Comparison of ENCODE assay signal across 8 cellular contexts in genomic region chr6:83192871-83193746, GRCh38. TPM values are rescaled to one million over a fixed set of nuclear protein-coding genes. Genes with fewer than 3 reads are reported as not detected.
DNase-seq lines count a peak whose midpoint lies in the region; ATAC-seq and TF ChIP-seq lines count a peak whose summit lies in the region.

TSS of gene PGM3 (minus strand) at chr6:83193265. CDS start at chr6:83191012, 2,253 bp downstream.
TSS of gene RWDD2A (plus strand) at chr6:83193357. CDS start at chr6:83194452, 1,095 bp downstream.

- H3K27ac Mint-ChIP-seq in activated naive CD4-positive, alpha-beta T cell treated with anti-CD3 and anti-CD28 coated beads, Interleukin-2, amount 10 ng/mL, durations not matched to agents 7 days and 5 days, result peak within 1 kb of the TSS; percentile 91

- TF ChIP-seq CTCF in HCT116 (IDR thresholded peaks at IDR 0.05 in 2 of 3, conservative IDR thresholded peaks at IDR 0.05 in 1 of 3; ENCODE audit: borderline replicate concordance in 1 of 3, insufficient read depth in 1 of 3, low read depth in 2 of 3, low read length in 2 of 3) (no peak), MM.1S (IDR thresholded peaks at IDR 0.05; ENCODE audit: low read length) (no peak), gastroesophageal sphincter (IDR thresholded peaks at IDR 0.05) (peak in 1 of 4 experiments; percentile 27)

- no peaks in the 10 kb centered on the region for H3K9me2 ChIP-seq in HCT116 (ENCODE audit: insufficient read depth)
- H3K9me2 ChIP-seq in MM.1S (replicated peaks; ENCODE audit: insufficient read depth, low read length), result no peaks in the 10 kb centered on the region

- peak within 1 kb of the TSS; percentile 77 for H3K9ac ChIP-seq in HCT116 (ENCODE audit: low read length)
- H3K9ac ChIP-seq in MM.1S (ENCODE audit: low read length), result peak within 1 kb of the TSS; percentile 82

- peak within 1 kb of the TSS; percentile 97 for H3K4me3 Mint-ChIP-seq in activated naive CD4-positive, alpha-beta T cell treated with anti-CD3 and anti-CD28 coated beads, Interleukin-2, amount 10 ng/mL, durations not matched to agents 7 days and 5 days

- H3F3A ChIP-seq in MM.1S (ENCODE audit: insufficient read depth, low read length), result peaks cover 14% of the 10 kb centered on the region

- peak; percentile 94 for ATAC-seq in HCT116
- peak; percentile 98 for ATAC-seq in gastroesophageal sphincter

- H2AFZ ChIP-seq in HCT116 (ENCODE audit: low read depth, low read length, poor library complexity, severe bottlenecking) (peak within 1 kb of the TSS; percentile 84), MM.1S (ENCODE audit: low read length) (peak within 1 kb of the TSS; percentile 80)

- peaks cover 24% of the 10 kb centered on the region for H3K36me3 Mint-ChIP-seq in activated naive CD4-positive, alpha-beta T cell treated with anti-CD3 and anti-CD28 coated beads, Interleukin-2, amount 10 ng/mL, durations not matched to agents 7 days and 5 days

- peaks cover 3 to 11% of the 10 kb centered on the region in 2 experiments; a peak in 3 of 4 replicates for H3K4me1 ChIP-seq in HCT116 (ENCODE audit: control insufficient read depth in 1 of 2, insufficient read depth in 2 of 2, low read length in 2 of 2)
- peaks cover 12% of the 10 kb centered on the region; the same call in 1 of the 2 replicates for H3K4me1 ChIP-seq in MM.1S (ENCODE audit: low read length)
- peaks cover 0 to 37% (median 4%) of the 10 kb centered on the region in 3 donors for H3K4me1 ChIP-seq in gastroesophageal sphincter

- no peaks in the 10 kb centered on the region for H3K9me3 Mint-ChIP-seq in activated naive CD4-positive, alpha-beta T cell treated with anti-CD3 and anti-CD28 coated beads, Interleukin-2, amount 10 ng/mL, durations not matched to agents 7 days and 5 days

- peak; percentile 86 for TF ChIP-seq POLR2A in HCT116 (IDR thresholded peaks at IDR 0.05; ENCODE audit: borderline replicate concordance, extremely low read depth, insufficient read depth, insufficient read length)
- peak; percentile 76 for TF ChIP-seq POLR2A in gastroesophageal sphincter (IDR thresholded peaks at IDR 0.05)

- peaks cover 44% of the 10 kb centered on the region for H3K4me1 Mint-ChIP-seq in activated naive CD4-positive, alpha-beta T cell treated with anti-CD3 and anti-CD28 coated beads, Interleukin-2, amount 10 ng/mL, durations not matched to agents 7 days and 5 days

- H3K27me3 Mint-ChIP-seq in activated naive CD4-positive, alpha-beta T cell treated with anti-CD3 and anti-CD28 coated beads, Interleukin-2, amount 10 ng/mL, durations not matched to agents 7 days and 5 days, result peaks cover 12% of the 10 kb centered on the region

- no peak for TF ChIP-seq RAD21 in HCT116 (IDR thresholded peaks at IDR 0.05; ENCODE audit: low read depth)

- POLR2A ChIA-PET in HCT116 (lab: Charles Lee), result interaction anchor here (0.7 kb wide), 1 partner anchor 27 kb away, joined by 3 read pairs; no protein-coding TSS in a partner anchor

- H3K27ac ChIP-seq in HCT116 (ENCODE audit: low read depth, low read length), result peak within 1 kb of the TSS; percentile 72; the same call in 1 of the 2 replicates
- H3K27ac ChIP-seq in MM.1S (ENCODE audit: low read length), result peak within 1 kb of the TSS; percentile 39; the same call in 1 of the 2 replicates
- peak within 1 kb of the TSS; percentile 26 to 91 (median 86) for H3K27ac ChIP-seq in gastroesophageal sphincter

- no peaks in the 10 kb centered on the region for H3K27me3 ChIP-seq in HCT116 (ENCODE audit: insufficient read depth, low read length)
- no peaks in the 10 kb centered on the region for H3K27me3 ChIP-seq in MM.1S (replicated peaks; ENCODE audit: insufficient read depth, low read length)
- H3K27me3 ChIP-seq in gastroesophageal sphincter, result no peaks in the 10 kb centered on the region

- no peak for TF ChIP-seq EP300 in gastroesophageal sphincter (IDR thresholded peaks at IDR 0.05)

- CTCF ChIA-PET in HCT116 (lab: Charles Lee), result interaction anchor here (2.0 kb wide), 1 partner anchor 126 kb away, joined by 5 read pairs; no protein-coding TSS in a partner anchor
- CTCF ChIA-PET in activated naive CD4-positive, alpha-beta T cell treated with anti-CD3 and anti-CD28 coated beads, Interleukin-2, amount 10 ng/mL, durations not matched to agents 7 days and 5 days (lab: Charles Lee), result no interaction called here

- in situ Hi-C loops in SK-MEL-5 (cut with HindIII; ENCODE audit: low pct_unique_long_range_greater_than_20kb, low sequenced_read_pairs), result no loop called here

- H3K36me3 ChIP-seq in HCT116 (ENCODE audit: control insufficient read depth in 1 of 2, insufficient read depth in 2 of 2, low read length in 2 of 2), result peaks cover 1 to 12% of the 10 kb centered on the region in 2 experiments; a peak in 3 of 4 replicates
- 0 out of 2 replicates have a peak, but pooled peaks cover 14% of the 10 kb centered on the region for H3K36me3 ChIP-seq in MM.1S (replicated peaks; ENCODE audit: insufficient read depth, low read length)
- peaks cover 0 to 35% of the 10 kb centered on the region in 2 donors for H3K36me3 ChIP-seq in gastroesophageal sphincter

- DNase-seq in GM04504 (ENCODE audit: low read depth) (peak; percentile 73), HCT116 (ENCODE audit: low read depth, low spot score) (peak; percentile 56), MM.1S (peak; percentile 90), SK-MEL-5 (ENCODE audit: low read depth, low spot score) (peak; percentile 81), nucleus accumbens (lab: John Stamatoyannopoulos, UW) (peak; percentile 38 to 95 (median 86)), superior temporal gyrus (ENCODE audit: extremely low spot score) (peak; percentile 89)
- DNase-seq in activated naive CD4-positive, alpha-beta T cell treated with anti-CD3 and anti-CD28 coated beads, Interleukin-2, amount 10 ng/mL, durations not matched to agents 7 days and 5 days, result peak; percentile 93

- no peaks in the 10 kb centered on the region for H3K9me3 ChIP-seq in HCT116 (ENCODE audit: control insufficient read depth in 1 of 2, insufficient read depth in 1 of 2, low read depth in 1 of 2, low read length in 2 of 2)
- H3K9me3 ChIP-seq in MM.1S (replicated peaks; ENCODE audit: insufficient read depth, low read length), result no peaks in the 10 kb centered on the region
- no peaks in the 10 kb centered on the region for H3K9me3 ChIP-seq in gastroesophageal sphincter

- H3K79me2 ChIP-seq in HCT116 (ENCODE audit: insufficient read depth, low read length), result peaks cover 38% of the 10 kb centered on the region
- peaks cover 49% of the 10 kb centered on the region for H3K79me2 ChIP-seq in MM.1S (ENCODE audit: low read length)

- H3K4me2 ChIP-seq in HCT116 (ENCODE audit: low read length), result peak within 1 kb of the TSS; percentile 91
- H3K4me2 ChIP-seq in MM.1S (ENCODE audit: low read depth, low read length), result peak within 1 kb of the TSS; percentile 75

- H3K4me3 ChIP-seq in HCT116 (replicated peaks in 1 of 2; ENCODE audit: low read depth in 1 of 2, low read length in 2 of 2), result peak within 1 kb of the TSS; percentile 79 to 84
- H3K4me3 ChIP-seq in MM.1S (ENCODE audit: low read length), result peak within 1 kb of the TSS; percentile 91
- H3K4me3 ChIP-seq in gastroesophageal sphincter, result peak within 1 kb of the TSS; percentile 52 to 71

- H4K20me1 ChIP-seq in HCT116 (ENCODE audit: insufficient read depth), result no peaks in the 10 kb centered on the region; the same call in 1 of the 2 replicates
- no peaks in the 10 kb centered on the region for H4K20me1 ChIP-seq in MM.1S (ENCODE audit: insufficient read depth, low read length)

- RAD21 ChIA-PET in HCT116 (lab: Charles Lee; ENCODE audit: low non-redundant PET in 1 of 2, low total read pairs in 2 of 2, uncharacterized antibody in 2 of 2, unreplicated experiment in 2 of 2), result interaction anchor here in 1 of 2 experiments (0.7 to 0.8 kb wide), 2 partner anchors 22 to 322 kb away, joined by 3 to 4 read pairs; no protein-coding TSS in a partner anchor

- 0% methylated on average over 6 of the region's 88 CpGs for WGBS in gastroesophageal sphincter (ENCODE audit: low coverage in 1 of 2), 2 donors

- no TSS peak for BruUV-seq in HCT116 (replicated peaks; lab: Mats Ljungman, UMichigan)

- intact Hi-C loops in HCT116 (cut with micrococcal nuclease), result no loop called here

TF ChIP-seq in HCT116, 20 proteins besides CTCF, POLR2A, EP300 and RAD21 (continues in another document):
- TF ChIP-seq SP1 (IDR thresholded peaks at IDR 0.05; ENCODE audit: low read depth), result peak; percentile 70
- peak; percentile 94 for TF ChIP-seq SIN3A (IDR thresholded peaks at IDR 0.05; ENCODE audit: low read depth)
- TF ChIP-seq ZNF274 (IDR thresholded peaks at IDR 0.05; ENCODE audit: low read depth, low read length), result no peak
- TF ChIP-seq TCF7L2 (IDR thresholded peaks at IDR 0.05; ENCODE audit: borderline replicate concordance, extremely low read depth, insufficient read depth, insufficient read length), result no peak
- peak; percentile 81 for TF ChIP-seq EGR1 (IDR thresholded peaks at IDR 0.05; ENCODE audit: low read depth)
- peak; percentile 28 for TF ChIP-seq ZBTB33 (IDR thresholded peaks at IDR 0.05; ENCODE audit: extremely low read depth, insufficient replicate concordance, low read length)
- peak; percentile 43; the same call in 1 of the 2 replicates for TF ChIP-seq ELF1 (IDR thresholded peaks at IDR 0.05; ENCODE audit: borderline replicate concordance, low read depth)

RNA-seq across cellular contexts. Expression of gene PGM3, which starts in this region (rescaled TPM):
- total RNA-seq in HCT116 (2021; ENCODE audit: unreplicated experiment) (63.5 TPM), gastroesophageal sphincter (10 to 100 TPM; 10.1 to 19.3 (median 13.1) TPM)
- 48.5 and 63.5 TPM in 2 replicates for polyA plus RNA-seq in HCT116 (2012)
- total RNA-seq in SK-MEL-5 (2014; rRNA removed; shearing (Covaris generic)), result 27.0 and 27.2 TPM in 2 replicates
- 12.7 and 15.8 TPM in 2 replicates for polyA plus RNA-seq in SK-MEL-5 (2015; cell fraction: cytosol; rRNA removed)
- polyA plus RNA-seq in SK-MEL-5 (2015; cell fraction: nucleus; rRNA removed), result 41.3 and 45.5 TPM in 2 replicates

RNA-seq across cellular contexts. Expression of gene RWDD2A, which starts in this region (rescaled TPM):
- total RNA-seq in HCT116 (2021; ENCODE audit: unreplicated experiment) (3.6 TPM), gastroesophageal sphincter (1 to 10 TPM; 3.2 to 6.4 (median 4.4) TPM)
- 2.8 and 3.1 TPM in 2 replicates for polyA plus RNA-seq in HCT116 (2012)
- total RNA-seq in SK-MEL-5 (2014; rRNA removed; shearing (Covaris generic)), result 2.8 and 3.1 TPM in 2 replicates
- polyA plus RNA-seq in SK-MEL-5 (2015; cell fraction: cytosol; rRNA removed), result 2.4 and 3.4 TPM in 2 replicates
- polyA plus RNA-seq in SK-MEL-5 (2015; cell fraction: nucleus; rRNA removed), result 7.2 and 10.0 TPM in 2 replicates

Comparison
In these comparisons a context has a peak if more than half of its experiments do, and no peak if none do; other contexts are left out.
1. Peak in every context shown above with its lines: DNase-seq, ATAC-seq, H3K4me3 ChIP-seq and H3K27ac ChIP-seq.